In the genomic region with DNA sequence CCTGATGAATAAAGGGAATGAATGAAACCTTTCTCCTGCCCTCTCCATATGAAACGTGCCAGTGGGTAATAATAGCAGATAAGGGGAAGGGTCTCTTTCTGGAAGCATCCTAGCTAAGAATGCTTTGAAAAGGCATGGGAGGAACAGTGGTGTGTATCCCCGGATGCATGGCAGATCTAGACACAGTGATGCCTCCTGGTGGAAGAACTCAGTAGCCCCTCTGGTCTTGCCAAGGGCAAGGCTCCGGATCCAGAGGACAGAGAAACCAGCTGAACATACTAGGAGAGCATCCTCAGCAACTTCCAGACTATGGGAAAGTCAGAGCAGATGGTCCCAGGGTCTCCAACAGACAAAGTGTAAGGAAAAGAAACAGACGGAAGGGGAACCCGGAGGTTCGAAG, we compare ENCODE assay signal across 11 cellular contexts. TPM values are rescaled to one million over a fixed set of nuclear protein-coding genes. Genes with fewer than 3 reads are reported as not detected.
DNase-seq lines count a peak whose midpoint lies in the region; ATAC-seq, FAIRE-seq and TF ChIP-seq lines count a peak whose summit lies in the region.
"Had no signal": no experiment of that assay in that cellular context is flagged by ENCODE, and none has a peak within 500 bp of the region (broad histone marks: within the 10 kb centered on the region; RNA-seq: fewer than 3 reads in every experiment).

No MANE protein-coding gene starts in this region.

- H3K9me3 Mint-ChIP-seq in activated T-helper 17 cell treated with anti-CD3 and anti-CD28 coated beads, Interleukin-2, amount 50 U/mL, for 72 hours, result no peaks in the 10 kb centered on the region

- no peaks in the 10 kb centered on the region for H3K27me3 Mint-ChIP-seq in activated T-helper 17 cell treated with anti-CD3 and anti-CD28 coated beads, Interleukin-2, amount 50 U/mL, for 72 hours

- H3K4me1 Mint-ChIP-seq in activated T-helper 17 cell treated with anti-CD3 and anti-CD28 coated beads, Interleukin-2, amount 50 U/mL, for 72 hours, result peaks cover 15% of the 10 kb centered on the region

- peak; percentile 30 for DNase-seq in CD1c-positive myeloid dendritic cell (ENCODE audit: extremely low spot score)
- DNase-seq in HFF-Myc (ENCODE audit: extremely low read depth, low read depth), result no peak
- DNase-seq in kidney, result no peak
- no peak for DNase-seq in anterior cingulate cortex (lab: John Stamatoyannopoulos, UW)
- DNase-seq in SHP77 treated with DMSO at 0.1 percent for 48 hours (lab: John Stamatoyannopoulos, UW), result no peak
- DNase-seq: activated CD4-positive, alpha-beta T cell treated with anti-CD3 and anti-CD28 coated beads for 1 hour; NCI-H1930 had no signal

- no peaks in the 10 kb centered on the region for H3K36me3 ChIP-seq in kidney (ENCODE audit: control insufficient read depth in 1 of 2, insufficient read depth in 2 of 2, low read length in 2 of 2)

- no peak overlapping the region for H3K9ac ChIP-seq in kidney (ENCODE audit: low read length in 2 of 2)

- H3K4me3 ChIP-seq in HFF-Myc (replicated peaks; ENCODE audit: low read depth, low read length), result no peak overlapping the region
- no peak overlapping the region for H3K4me3 ChIP-seq in kidney (ENCODE audit: low read length in 2 of 2)

- no peak overlapping the region for H3K27ac ChIP-seq in kidney (ENCODE audit: low read depth in 2 of 2, low read length in 2 of 2)

- peak; percentile 52 for TF ChIP-seq CTCF in HFF-Myc (IDR thresholded peaks at IDR 0.05; ENCODE audit: low read depth, low read length, missing control alignments)
- peak; percentile 17 for TF ChIP-seq CTCF in kidney (IDR thresholded peaks at IDR 0.05; ENCODE audit: borderline replicate concordance, extremely low read depth, insufficient read depth)

- peaks cover 0 to 2% of the 10 kb centered on the region in 2 donors for H3K4me1 ChIP-seq in kidney (ENCODE audit: control insufficient read depth in 1 of 2, insufficient read depth in 1 of 2, low read depth in 1 of 2, low read length in 2 of 2)

- no peak overlapping the region for H3K4me3 Mint-ChIP-seq in activated T-helper 17 cell treated with anti-CD3 and anti-CD28 coated beads, Interleukin-2, amount 50 U/mL, for 72 hours

- intact Hi-C loops in kidney (cut with DNase I), result no loop called here

- ATAC-seq in activated T-helper 17 cell treated with anti-CD3 and anti-CD28 coated beads, Interleukin-2, amount 50 U/mL, for 72 hours (replicated peaks), result no peak
- ATAC-seq in HG03045 (IDR thresholded peaks at IDR 0.05; ENCODE audit: unreplicated experiment), result no peak
- no peak for ATAC-seq in GM21528 (IDR thresholded peaks at IDR 0.05; ENCODE audit: low FRiP score, unreplicated experiment)

- no peaks in the 10 kb centered on the region for H3K36me3 Mint-ChIP-seq in activated T-helper 17 cell treated with anti-CD3 and anti-CD28 coated beads, Interleukin-2, amount 50 U/mL, for 72 hours (ENCODE audit: low read depth)

- no peaks in the 10 kb centered on the region for H3K9me3 ChIP-seq in kidney (ENCODE audit: control insufficient read depth in 1 of 2, low read length in 2 of 2)

- peak overlapping the region; percentile 41 for H3K27ac Mint-ChIP-seq in activated T-helper 17 cell treated with anti-CD3 and anti-CD28 coated beads, Interleukin-2, amount 50 U/mL, for 72 hours

- no peak for FAIRE-seq in kidney (lab: Jason Lieb, UNC)

RNA-seq across cellular contexts. Expression of a gene that starts 6.4 kb away (rescaled TPM):
- total RNA-seq in activated T-helper 17 cell treated with anti-CD3 and anti-CD28 coated beads, Interleukin-2, amount 50 U/mL, for 72 hours, result 1 to 10 TPM in 1 of 2 donors, under 1 TPM in 1; 0.84 to 2.1 TPM
- total RNA-seq in kidney, result 9.7 TPM
- polyA plus RNA-seq in kidney (ENCODE audit: insufficient read depth, low read depth, low replicate concordance), result 27.8 TPM

RNA-seq across cellular contexts. Expression of a gene that starts 20.1 kb away (rescaled TPM):
- total RNA-seq in activated T-helper 17 cell treated with anti-CD3 and anti-CD28 coated beads, Interleukin-2, amount 50 U/mL, for 72 hours, result not detected
- total RNA-seq in kidney, result 0.31 TPM
- polyA plus RNA-seq in kidney (ENCODE audit: insufficient read depth, low read depth, low replicate concordance), result 0.92 TPM
- total RNA-seq: mesenteric fat pad had no signal

RNA-seq across cellular contexts. Expression of a gene that starts 46.9 kb away (rescaled TPM):
- 10 to 100 TPM; 15.2 to 23.2 TPM for total RNA-seq in activated T-helper 17 cell treated with anti-CD3 and anti-CD28 coated beads, Interleukin-2, amount 50 U/mL, for 72 hours
- total RNA-seq in kidney, result 43.4 TPM
- polyA plus RNA-seq in kidney (ENCODE audit: insufficient read depth, low read depth, low replicate concordance), result 28.4 TPM
